ENCODE assay signal across 2 cellular contexts in the genomic region with DNA sequence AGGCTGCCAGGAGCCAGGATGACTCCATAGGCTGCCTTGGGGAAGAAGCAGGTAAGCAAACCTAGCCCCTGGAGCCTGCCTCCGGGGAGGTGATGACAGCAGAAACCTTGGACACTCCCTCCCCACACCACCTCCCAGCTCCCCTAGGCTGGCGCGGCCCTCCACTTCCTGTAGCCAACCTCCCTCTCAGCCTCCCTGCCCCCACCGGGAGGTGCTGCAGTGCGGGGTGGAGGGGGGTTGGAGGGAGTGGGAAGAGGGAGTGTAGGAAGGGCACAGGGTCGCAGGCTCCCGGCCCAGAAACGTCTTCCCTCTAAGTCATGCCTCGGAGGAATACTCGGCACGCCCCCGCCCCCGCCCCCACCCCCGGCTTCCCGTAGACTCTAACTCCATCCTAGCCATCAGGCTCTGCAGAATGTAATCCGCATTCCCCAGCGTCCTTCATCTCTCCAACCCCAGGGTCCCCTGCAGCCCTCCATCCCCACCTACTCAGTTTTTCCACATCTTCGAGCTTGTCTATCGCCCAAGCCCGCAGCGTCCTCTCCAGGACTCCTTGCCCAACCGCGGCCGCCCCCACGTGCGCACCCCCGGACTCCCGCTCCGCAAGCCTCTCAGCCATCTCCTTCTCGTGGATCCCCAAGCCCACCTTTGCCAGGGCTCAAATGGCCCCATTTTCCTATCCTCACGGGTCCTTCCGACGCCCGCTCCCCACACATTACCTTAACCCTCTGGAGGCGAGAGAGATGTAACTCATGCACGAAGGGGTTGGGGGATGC.
TF ChIP-seq lines count a peak whose summit lies in the region.

No MANE protein-coding gene starts in this region.

TF ChIP-seq in HCT116, 20 proteins besides CTCF, POLR2A, EP300 and RAD21:
- TF ChIP-seq SIN3A (IDR thresholded peaks at IDR 0.05; ENCODE audit: low read depth) (0 out of 2 replicates have a peak, but pooled peaks have one; percentile 35), POLR2AphosphoS5 (IDR thresholded peaks at IDR 0.05; ENCODE audit: low read depth, low read length) (peak; percentile 38; the same call in 1 of the 2 replicates), ELF1 (IDR thresholded peaks at IDR 0.05; ENCODE audit: borderline replicate concordance, low read depth) (no peak), JUND (IDR thresholded peaks at IDR 0.05) (no peak), FOSL1 (IDR thresholded peaks at IDR 0.05; ENCODE audit: low read depth) (no peak)
- TF ChIP-seq, protein P1, sequence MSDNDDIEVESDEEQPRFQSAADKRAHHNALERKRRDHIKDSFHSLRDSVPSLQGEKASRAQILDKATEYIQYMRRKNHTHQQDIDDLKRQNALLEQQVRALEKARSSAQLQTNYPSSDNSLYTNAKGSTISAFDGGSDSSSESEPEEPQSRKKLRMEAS (IDR thresholded peaks at IDR 0.05): peak; percentile 23; the same call in 1 of the 2 replicates

TF ChIP-seq in endothelial cell of umbilical vein, 7 proteins besides CTCF, POLR2A, EP300 and RAD21:
- TF ChIP-seq FOS (IDR thresholded peaks at IDR 0.05; ENCODE audit: borderline replicate concordance, insufficient read depth, low read length) (no peak), POLR2AphosphoS5 (IDR thresholded peaks at IDR 0.05; ENCODE audit: insufficient read depth, low read depth, low read length) (no peak), JUN (IDR thresholded peaks at IDR 0.05; ENCODE audit: borderline replicate concordance, insufficient read depth, insufficient read length, low read depth) (no peak), MYC (IDR thresholded peaks at IDR 0.05; ENCODE audit: low read depth, low read length) (no peak), GATA2 (IDR thresholded peaks at IDR 0.05; ENCODE audit: insufficient read depth, insufficient read length, low read depth, low read length) (no peak), EZH2 (IDR thresholded peaks at IDR 0.05; ENCODE audit: borderline replicate concordance, low read depth, low read length, severe bottlenecking) (no peak)
- TF ChIP-seq, protein P1 (IDR thresholded peaks at IDR 0.05; ENCODE audit: insufficient read depth, insufficient read length): no peak
